21 cellular contexts compared by ENCODE assay signal in genomic region chr5:159448841-159449407, GRCh38.
DNase-seq lines count a peak whose midpoint lies in the region; ATAC-seq, FAIRE-seq and TF ChIP-seq lines count a peak whose summit lies in the region.
"Had no signal": no experiment of that assay in that cellular context is flagged by ENCODE, and none has a peak within 500 bp of the region (broad histone marks: within the 10 kb centered on the region; RNA-seq: fewer than 3 reads in every experiment).

No MANE protein-coding gene starts in this region.

- no peak overlapping the region for H3K4me3 Mint-ChIP-seq in memory B cell
- H3K4me3 Mint-ChIP-seq: CD4-positive, alpha-beta T cell; HFFc6; IgD-negative memory B cell had no signal

- DNase-seq in BE2C (peak; percentile 45), HEK293T (ENCODE audit: extremely low spot score) (no peak), memory B cell (ENCODE audit: low spot score in 2 of 2) (no peak), urothelium cell line (ENCODE audit: low spot score) (no peak), pancreas (no peak), NOMO-1 (lab: John Stamatoyannopoulos, UW; ENCODE audit: unreplicated experiment in 2 of 2) (no peak)
- DNase-seq: ACHN; Caco-2; CD4-positive, alpha-beta T cell; GDM1; GM23248; HFFc6; KBM-7 had no signal

- H3K4me1 Mint-ChIP-seq in memory B cell: peaks cover 14% of the 10 kb centered on the region

- TF ChIP-seq CTCF in BE2C (IDR thresholded peaks at IDR 0.05; ENCODE audit: low read depth, low read length) (no peak), pancreas (IDR thresholded peaks at IDR 0.05) (no peak)

- H3K9me3 ChIP-seq in BE2C: no peaks in the 10 kb centered on the region
- H3K9me3 ChIP-seq in pancreas: no peaks in the 10 kb centered on the region
- H3K9me3 ChIP-seq: Caco-2, HAP-1 had no signal

- H3K27me3 ChIP-seq in BE2C (no peaks in the 10 kb centered on the region), pancreas (no peaks in the 10 kb centered on the region)

- H3K27ac Mint-ChIP-seq in memory B cell: peak overlapping the region; percentile 18
- H3K27ac Mint-ChIP-seq: CD4-positive, alpha-beta T cell; HFFc6 had no signal

- CTCF ChIA-PET in HEK293T (lab: Yijun Ruan, JAX): interaction anchor here (1.5 to 2.1 kb wide), 2 partner anchors 16 to 538 kb away, joined by 3 to 5 read pairs; no protein-coding TSS in a partner anchor

- H3K36me3 Mint-ChIP-seq in memory B cell: peaks cover 5% of the 10 kb centered on the region

- ATAC-seq in memory B cell (ENCODE audit: low read depth) (no peak), pancreas (no peak), HG03457 (IDR thresholded peaks at IDR 0.05; ENCODE audit: unreplicated experiment) (no peak)

- H3K36me3 ChIP-seq in BE2C: no peaks in the 10 kb centered on the region
- H3K36me3 ChIP-seq in pancreas: no peaks in the 10 kb centered on the region
- H3K36me3 ChIP-seq: HAP-1 had no signal

- no peaks in the 10 kb centered on the region for H3K9me3 Mint-ChIP-seq in memory B cell
- H3K9me3 Mint-ChIP-seq: CD4-positive, alpha-beta T cell; HFFc6; IgD-negative memory B cell had no signal

- H3K27ac ChIP-seq in pancreas: no peak overlapping the region
- H3K27ac ChIP-seq: C4-2B, GM23248 had no signal

- WGBS in pancreas, 2 donors: 57 to 59% methylated on average over 5 of the region's 5 CpGs

- no peaks in the 10 kb centered on the region for H3K27me3 Mint-ChIP-seq in memory B cell
- H3K27me3 Mint-ChIP-seq: CD4-positive, alpha-beta T cell had no signal

- POLR2A ChIA-PET in HEK293T (lab: Yijun Ruan, JAX): no interaction called here

- H3K4me3 ChIP-seq in BE2C (ENCODE audit: low read depth, low read length) (no peak overlapping the region), pancreas (no peak overlapping the region)
- H3K4me3 ChIP-seq: GM23248, HAP-1 had no signal

- peak; percentile 44 for FAIRE-seq in urothelium cell line (lab: Jason Lieb, UNC)
- no peak for FAIRE-seq in pancreas (lab: Jason Lieb, UNC)
- FAIRE-seq: D721Med, GM12892, GM18507, HTR-8/SVneo had no signal

- intact Hi-C loops in pancreas (cut with DNase I): loop anchor here in 2 of 3 donors (5.0 to 10.0 kb wide), 2 partner anchors 533 to 536 kb away; no protein-coding TSS in a partner anchor

- H3K4me1 ChIP-seq in BE2C: peaks cover 14% of the 10 kb centered on the region
- H3K4me1 ChIP-seq in pancreas: no peaks in the 10 kb centered on the region
- H3K4me1 ChIP-seq: HAP-1 had no signal

TF ChIP-seq in HEK293T, 16 proteins besides CTCF, POLR2A, EP300 and RAD21:
- 0 out of 2 replicates have a peak, but pooled peaks have one; percentile 15 for TF ChIP-seq PKNOX1 (IDR thresholded peaks at IDR 0.05)
- TF ChIP-seq ELF4 (IDR thresholded peaks at IDR 0.05): no peak
- TF ChIP-seq FOXA1 (IDR thresholded peaks at IDR 0.05): no peak
- no peak for TF ChIP-seq FOXK2 (IDR thresholded peaks at IDR 0.05)
